In the genomic region with DNA sequence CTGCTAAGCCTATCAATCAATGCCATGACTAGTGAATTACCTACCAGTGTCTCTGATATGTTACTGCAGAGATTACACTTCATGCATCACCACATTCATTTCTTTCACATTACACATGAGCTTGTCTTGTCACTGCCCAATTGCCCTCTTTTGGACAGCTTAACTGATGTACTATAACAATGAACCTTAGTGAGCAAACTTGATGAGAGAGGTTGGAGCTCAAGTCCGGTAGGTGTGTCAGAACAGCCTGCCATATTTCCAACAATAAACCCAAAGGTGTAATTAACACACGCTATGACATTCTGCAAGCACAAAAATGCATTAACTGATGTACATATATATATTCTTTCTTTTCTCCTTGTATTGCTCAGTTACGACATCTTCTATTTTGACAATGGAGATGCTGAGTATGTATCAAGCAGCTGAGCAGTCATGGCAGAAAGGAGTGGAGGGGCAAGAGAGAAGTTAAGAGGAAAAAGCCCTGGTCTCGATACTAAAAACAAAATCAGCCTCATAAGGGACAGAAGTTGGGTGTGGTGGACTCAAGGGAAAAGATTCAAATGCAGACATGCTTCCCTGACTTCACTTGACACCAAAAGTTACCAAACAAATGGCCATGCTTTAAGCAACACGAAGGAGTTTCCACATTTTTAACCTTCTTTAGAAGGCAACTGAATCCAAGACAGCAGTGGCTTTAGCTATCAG, we compare ENCODE assay signal across 13 cellular contexts.
DNase-seq lines count a peak whose midpoint lies in the region; ATAC-seq and TF ChIP-seq lines count a peak whose summit lies in the region.
"Had no signal": no experiment of that assay in that cellular context is flagged by ENCODE, and none has a peak within 500 bp of the region (broad histone marks: within the 10 kb centered on the region; RNA-seq: fewer than 3 reads in every experiment).

No MANE protein-coding gene starts in this region.

- no peaks in the 10 kb centered on the region for H3K9me3 ChIP-seq in CD4-positive, CD25-positive, alpha-beta regulatory T cell (ENCODE audit: control insufficient read depth in 2 of 2, low read length in 2 of 2)

- H3K36me3 ChIP-seq in CD4-positive, CD25-positive, alpha-beta regulatory T cell (ENCODE audit: control insufficient read depth, insufficient read depth, low read length), result peaks cover 83% of the 10 kb centered on the region

- peak overlapping the region; percentile 24 for H3K27ac ChIP-seq in CD4-positive, CD25-positive, alpha-beta regulatory T cell (ENCODE audit: insufficient read depth, low read length, poor library complexity, severe bottlenecking)
- H3K27ac ChIP-seq: C4-2B had no signal

- H3K27me3 Mint-ChIP-seq in CD4-positive, CD25-positive, alpha-beta regulatory T cell, result no peaks in the 10 kb centered on the region
- no peaks in the 10 kb centered on the region for H3K27me3 Mint-ChIP-seq in activated naive CD8-positive, alpha-beta T cell treated with anti-CD3 and anti-CD28 coated beads, Interleukin-2, amount 50 U/mL, for 24 hours
- no peaks in the 10 kb centered on the region for H3K27me3 Mint-ChIP-seq in natural killer cell (ENCODE audit: low read depth in 2 of 2)

- peak overlapping the region in 2 of 4 donors; percentile 19 to 34 for H3K4me3 Mint-ChIP-seq in CD4-positive, CD25-positive, alpha-beta regulatory T cell
- no peak overlapping the region for H3K4me3 Mint-ChIP-seq in activated naive CD8-positive, alpha-beta T cell treated with anti-CD3 and anti-CD28 coated beads, Interleukin-2, amount 50 U/mL, for 24 hours
- H3K4me3 Mint-ChIP-seq in natural killer cell, result no peak overlapping the region
- H3K4me3 Mint-ChIP-seq: endodermal cell had no signal

- TF ChIP-seq CTCF in natural killer cell (IDR thresholded peaks at IDR 0.05), result no peak

- no peak for ATAC-seq in CD4-positive, CD25-positive, alpha-beta regulatory T cell (ENCODE audit: low read depth in 2 of 2)
- ATAC-seq in GM18870 (IDR thresholded peaks at IDR 0.05; ENCODE audit: unreplicated experiment), result peak; percentile 2
- ATAC-seq in activated naive CD8-positive, alpha-beta T cell treated with anti-CD3 and anti-CD28 coated beads, Interleukin-2, amount 50 U/mL, for 24 hours, result no peak
- no peak for ATAC-seq in natural killer cell
- ATAC-seq: left ventricle myocardium superior had no signal

- no peaks in the 10 kb centered on the region for H3K27me3 ChIP-seq in CD4-positive, CD25-positive, alpha-beta regulatory T cell (ENCODE audit: control insufficient read depth, insufficient read depth, low read length)

- H3K4me3 ChIP-seq in CD4-positive, CD25-positive, alpha-beta regulatory T cell (ENCODE audit: low read depth, low read length), result peak overlapping the region; percentile 24

- H3K27ac Mint-ChIP-seq in CD4-positive, CD25-positive, alpha-beta regulatory T cell, result peak overlapping the region; percentile 53 to 88 (median 72)
- peak overlapping the region; percentile 91 for H3K27ac Mint-ChIP-seq in activated naive CD8-positive, alpha-beta T cell treated with anti-CD3 and anti-CD28 coated beads, Interleukin-2, amount 50 U/mL, for 24 hours
- H3K27ac Mint-ChIP-seq in natural killer cell, result peak overlapping the region; percentile 17 to 41
- H3K27ac Mint-ChIP-seq: endodermal cell had no signal

- peaks cover 37% of the 10 kb centered on the region for H3K4me1 ChIP-seq in CD4-positive, CD25-positive, alpha-beta regulatory T cell (ENCODE audit: control insufficient read depth, insufficient read depth, low read length, poor library complexity, severe bottlenecking)

- H3K36me3 Mint-ChIP-seq in CD4-positive, CD25-positive, alpha-beta regulatory T cell, result peaks cover 80% of the 10 kb centered on the region
- peaks cover 90% of the 10 kb centered on the region for H3K36me3 Mint-ChIP-seq in activated naive CD8-positive, alpha-beta T cell treated with anti-CD3 and anti-CD28 coated beads, Interleukin-2, amount 50 U/mL, for 24 hours (ENCODE audit: low read depth)
- peaks cover 7% of the 10 kb centered on the region for H3K36me3 Mint-ChIP-seq in natural killer cell

- intact Hi-C loops in natural killer cell (cut with micrococcal nuclease), result no loop called here

- DNase-seq in CD4-positive, CD25-positive, alpha-beta regulatory T cell, result no peak
- DNase-seq in activated naive CD8-positive, alpha-beta T cell treated with anti-CD3 and anti-CD28 coated beads, Interleukin-2, amount 50 U/mL, for 24 hours, result no peak
- DNase-seq in natural killer cell (no peak), NOMO-1 (lab: John Stamatoyannopoulos, UW; ENCODE audit: unreplicated experiment in 2 of 2) (no peak), DMS 273 treated with DMSO at 0.1 percent for 48 hours (lab: John Stamatoyannopoulos, UW) (no peak)
- DNase-seq in stimulated activated naive CD4-positive, alpha-beta T cell treated with Interleukin-2 at 50 U/mL for 16 hours (lab: John Stamatoyannopoulos, UW), result no peak
- DNase-seq: activated CD4-positive, alpha-beta T cell treated with anti-CD3 and anti-CD28 coated beads, Interleukin-2, amount 50 U/mL, for 4 hours; activated gamma-delta T cell treated with Interleukin-2 at 50 U/mL for 16 hours; endodermal cell; left ventricle myocardium superior; SHP77 treated with DMSO at 0.1 percent for 48 hours had no signal

- H3K4me1 Mint-ChIP-seq in CD4-positive, CD25-positive, alpha-beta regulatory T cell, result peaks cover 50 to 97% (median 84%) of the 10 kb centered on the region in 4 donors
- H3K4me1 Mint-ChIP-seq in activated naive CD8-positive, alpha-beta T cell treated with anti-CD3 and anti-CD28 coated beads, Interleukin-2, amount 50 U/mL, for 24 hours, result peaks cover 96% of the 10 kb centered on the region
- peaks cover 44 to 56% of the 10 kb centered on the region in 2 donors for H3K4me1 Mint-ChIP-seq in natural killer cell

- peaks cover 0 to 1% (median 0%) of the 10 kb centered on the region in 7 donors for H3K9me3 Mint-ChIP-seq in CD4-positive, CD25-positive, alpha-beta regulatory T cell
- no peaks in the 10 kb centered on the region for H3K9me3 Mint-ChIP-seq in activated naive CD8-positive, alpha-beta T cell treated with anti-CD3 and anti-CD28 coated beads, Interleukin-2, amount 50 U/mL, for 24 hours
- no peaks in the 10 kb centered on the region for H3K9me3 Mint-ChIP-seq in natural killer cell
- H3K9me3 Mint-ChIP-seq: endodermal cell had no signal

Comparison
In these comparisons a context has a peak if more than half of its experiments do, and no peak if none do; other contexts are left out.
1. H3K27ac Mint-ChIP-seq: peak in every context shown above with its lines; median percentile 91 in activated naive CD8-positive, alpha-beta T cell treated with anti-CD3 and anti-CD28 coated beads, Interleukin-2, amount 50 U/mL, for 24 hours; 72 in CD4-positive, CD25-positive, alpha-beta regulatory T cell; 29 in natural killer cell.